ENCODE assay signal across 8 cellular contexts in the genomic region with DNA sequence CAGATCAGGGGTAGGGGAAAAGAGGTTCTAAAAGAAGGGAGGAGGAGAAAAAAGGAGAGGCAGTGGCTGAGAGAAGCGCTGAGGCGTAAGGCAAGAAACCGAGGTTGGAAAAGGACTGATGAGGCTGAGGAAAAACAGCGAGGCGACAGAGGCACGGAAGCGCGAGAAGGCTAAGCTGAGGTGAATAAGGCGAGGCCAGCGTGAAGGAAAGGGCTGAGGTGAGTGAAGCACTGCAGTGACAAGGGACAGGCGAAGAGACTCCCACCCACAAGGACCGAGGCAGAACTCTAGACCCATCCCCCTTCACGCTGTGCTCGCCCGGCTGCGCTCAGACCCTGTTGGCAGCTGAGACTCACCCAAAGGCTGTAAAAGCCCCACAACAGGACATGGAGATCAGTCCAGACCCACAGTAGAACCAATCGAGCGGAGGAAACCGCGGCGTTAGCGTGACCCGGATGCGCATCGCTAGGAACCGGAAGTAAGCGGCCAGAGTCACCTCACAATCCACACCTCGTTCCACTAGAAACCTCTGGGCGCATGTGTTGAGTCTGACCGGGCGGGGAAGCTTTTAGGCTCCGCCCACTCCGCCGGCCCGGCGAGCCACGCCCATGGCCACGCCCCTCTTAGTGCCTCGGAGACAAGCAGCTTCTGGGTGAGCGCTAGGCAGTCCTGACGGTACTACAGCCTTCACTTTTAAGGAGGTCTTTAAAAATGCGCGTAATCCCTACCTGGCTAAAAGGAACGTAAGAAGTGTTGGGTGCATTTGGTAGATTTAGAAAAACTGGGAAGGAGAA. TPM values are rescaled to one million over a fixed set of nuclear protein-coding genes. Genes with fewer than 3 reads are reported as not detected.
DNase-seq lines count a peak whose midpoint lies in the region; ATAC-seq, FAIRE-seq and TF ChIP-seq lines count a peak whose summit lies in the region.

EYA3 (minus strand) TSS at position 443 of the 794 bp plus-strand sequence. CDS start 30,584 bp downstream, outside the sequence.

- H3K9ac ChIP-seq in HUES64 (ENCODE audit: low read depth, low read length) = peak within 1 kb of the TSS; percentile 85
- H3K9ac ChIP-seq in OCI-LY1 (ENCODE audit: low read length) = peak within 1 kb of the TSS; percentile 83

- H3K4me1 ChIP-seq in HUES64 (ENCODE audit: insufficient read depth, low read length) = peaks cover 7% of the 10 kb centered on the region; the same call in 1 of the 2 replicates
- H3K4me1 ChIP-seq in OCI-LY1 (ENCODE audit: insufficient read depth, low read length, severe bottlenecking) = peaks cover 67% of the 10 kb centered on the region
- no peaks in the 10 kb centered on the region for H3K4me1 ChIP-seq in mesodermal cell (ENCODE audit: control insufficient read depth, insufficient read depth, low read length, poor library complexity, severe bottlenecking)

- H3K9me3 ChIP-seq in HUES64 (ENCODE audit: insufficient read depth, low read depth, low read length) = no peaks in the 10 kb centered on the region
- H3K9me3 ChIP-seq in OCI-LY1 (ENCODE audit: low read length) = no peaks in the 10 kb centered on the region
- H3K9me3 ChIP-seq in mesodermal cell (ENCODE audit: control insufficient read depth, low read length) = no peaks in the 10 kb centered on the region

- H3K27me3 Mint-ChIP-seq in Calu3 (ENCODE audit: unreplicated experiment) = no peaks in the 10 kb centered on the region

- peak; percentile 95 for ATAC-seq in GM21447 (IDR thresholded peaks at IDR 0.05; ENCODE audit: unreplicated experiment)

- no peaks in the 10 kb centered on the region for H3K27me3 ChIP-seq in HUES64 (ENCODE audit: insufficient read depth, low read length)
- no peaks in the 10 kb centered on the region for H3K27me3 ChIP-seq in OCI-LY1 (ENCODE audit: insufficient read depth, low read length)

- H3K36me3 Mint-ChIP-seq in Calu3 (ENCODE audit: insufficient read depth, unreplicated experiment) = peaks cover 18% of the 10 kb centered on the region

- 0 out of 2 replicates have a peak, but pooled peaks cover 4% of the 10 kb centered on the region for H3F3A ChIP-seq in OCI-LY1 (ENCODE audit: insufficient read depth, low read length)

- intact Hi-C loops in Calu3 (cut with micrococcal nuclease; ENCODE audit: unreplicated experiment) = no loop called here

- no peaks in the 10 kb centered on the region for H3K9me3 Mint-ChIP-seq in Calu3 (ENCODE audit: low read depth, unreplicated experiment)

- H4K20me1 ChIP-seq in OCI-LY1 (ENCODE audit: insufficient read depth, low read length) = no peaks in the 10 kb centered on the region

- under 1% methylated on average over 44 of the region's 44 CpGs for WGBS in HUES64
- WGBS in mesodermal cell (ENCODE audit: insufficient coverage in 2 of 2), 2 experiments = 0 to 1% methylated on average over 33 to 34 of the region's 44 CpGs

- peak within 1 kb of the TSS; percentile 87 for H3K27ac ChIP-seq in HUES64 (ENCODE audit: low read depth, low read length)
- H3K27ac ChIP-seq in OCI-LY1 (ENCODE audit: low read depth, low read length, poor library complexity, severe bottlenecking) = peak within 1 kb of the TSS; percentile 88
- H3K27ac ChIP-seq in mesodermal cell (ENCODE audit: low read depth, low read length, severe bottlenecking) = peak within 1 kb of the TSS; percentile 93

- no peaks in the 10 kb centered on the region for H3K36me3 ChIP-seq in HUES64 (ENCODE audit: insufficient read depth, low read length)
- H3K36me3 ChIP-seq in OCI-LY1 (ENCODE audit: insufficient read depth, low read length) = no peaks in the 10 kb centered on the region
- no peaks in the 10 kb centered on the region for H3K36me3 ChIP-seq in mesodermal cell (ENCODE audit: control insufficient read depth, insufficient read depth, low read length)

- DNase-seq in Calu3 = peak; percentile 97
- DNase-seq in activated CD8-positive, alpha-beta memory T cell treated with anti-CD3 and anti-CD28 coated beads, Interleukin-2, amount 50 U/mL, for 4 hours = peak; percentile 99
- peak; percentile 96 to 99 for DNase-seq in stimulated activated CD8-positive, alpha-beta memory T cell treated with anti-CD3 and anti-CD28 coated beads, Interleukin-15, amount 100 ng/mL, for 4 hours (ENCODE audit: low read depth in 2 of 2)

- TF ChIP-seq CTCF in Calu3 (IDR thresholded peaks at IDR 0.05; ENCODE audit: unreplicated experiment) (no peak), OCI-LY1 (IDR thresholded peaks at IDR 0.05; ENCODE audit: low read length) (no peak)

- peaks cover 10% of the 10 kb centered on the region for H3K4me1 Mint-ChIP-seq in Calu3 (ENCODE audit: low read depth, unreplicated experiment)

- peak within 1 kb of the TSS; percentile 89 for H3K27ac Mint-ChIP-seq in Calu3 (ENCODE audit: unreplicated experiment)

- peak within 1 kb of the TSS; percentile 95 for H3K4me3 Mint-ChIP-seq in Calu3 (ENCODE audit: low read depth, unreplicated experiment)

- peak; percentile 93 for FAIRE-seq in endometrium (lab: Jason Lieb, UNC)

- CTCF ChIA-PET in Calu3 (lab: Charles Lee) = interaction anchor here (0.7 to 2.3 kb wide), 10 partner anchors 9 to 316 kb away, joined by 3 to 11 read pairs (median 6); partner anchors contain the start of gene STX12

- BruUV-seq in Calu3 (replicated peaks; lab: Mats Ljungman, UMichigan) = no TSS peak

- H3K4me2 ChIP-seq in OCI-LY1 (ENCODE audit: low read length) = peak within 1 kb of the TSS; percentile 99

- peak within 1 kb of the TSS; percentile 75 for H3K4me3 ChIP-seq in HUES64 (ENCODE audit: low read length)
- H3K4me3 ChIP-seq in OCI-LY1 (ENCODE audit: low read depth, low read length, poor library complexity, severe bottlenecking) = peak within 1 kb of the TSS; percentile 74
- H3K4me3 ChIP-seq in mesodermal cell (ENCODE audit: extremely low read depth, insufficient read depth, low read length, poor library complexity, severe bottlenecking) = peak within 1 kb of the TSS; percentile 87

- H3K79me2 ChIP-seq in OCI-LY1 (ENCODE audit: insufficient read depth, low read length) = peaks cover 45% of the 10 kb centered on the region

- no peaks in the 10 kb centered on the region for H3K9me2 ChIP-seq in OCI-LY1 (ENCODE audit: low read depth, low read length)

- H2AFZ ChIP-seq in OCI-LY1 (ENCODE audit: low read length) = no peak within 1 kb of the TSS

RNA-seq across cellular contexts. Expression of gene EYA3, which starts in this region (rescaled TPM):
- total RNA-seq in Calu3 (2022) = 15.0 and 18.8 TPM in 2 replicates
- polyA plus RNA-seq in HUES64 (2013, experiment 1 of 2) = 18.9 TPM
- polyA plus RNA-seq in HUES64 (2013, experiment 2 of 2) = 16.7 TPM
- polyA plus RNA-seq in mesodermal cell (2013, experiment 1 of 2) = 20.5 TPM
- polyA plus RNA-seq in mesodermal cell (2013, experiment 2 of 2) = 17.0 TPM

Comparison
In these comparisons a context has a peak if more than half of its experiments do, and no peak if none do; other contexts are left out.
1. Peak in every context shown above with its lines: DNase-seq, ATAC-seq, H3K4me3 ChIP-seq and H3K27ac ChIP-seq.